Comparison of ENCODE assay signal across 1 cellular context in genomic region chr6:32255212-32256153, GRCh38.
TF ChIP-seq lines count a peak whose summit lies in the region.

No MANE protein-coding gene starts in this region.

TF ChIP-seq in K562, 482 proteins besides CTCF, POLR2A, EP300 and RAD21 (continued from another document and continues in another):
- TF ChIP-seq ZNF518B (CRISPR knock-in tag; IDR thresholded peaks at IDR 0.05) (no peak), MLX (CRISPR knock-in tag; conservative IDR thresholded peaks at IDR 0.05) (no peak), SMAD3 (CRISPR knock-in tag; conservative IDR thresholded peaks at IDR 0.05) (no peak), HIVEP1 (CRISPR knock-in tag; IDR thresholded peaks at IDR 0.05) (no peak), TRIM28 (IDR thresholded peaks at IDR 0.05) (no peak), SRSF1 (IDR thresholded peaks at IDR 0.05; ENCODE audit: low read depth, low read length) (no peak), SMARCA4 (IDR thresholded peaks at IDR 0.05) (peak; percentile 34; the same call in 1 of the 2 replicates), MCM7 (IDR thresholded peaks at IDR 0.05) (no peak), HMBOX1 (IDR thresholded peaks at IDR 0.05) (no peak), STAG1 (CRISPR knock-in tag; IDR thresholded peaks at IDR 0.05; ENCODE audit: borderline replicate concordance) (no peak), NONO (IDR thresholded peaks at IDR 0.05; ENCODE audit: low read depth in 2 of 2, low read length in 1 of 2) (no peak), NUFIP1 (IDR thresholded peaks at IDR 0.05; ENCODE audit: partially characterized antibody) (no peak), ZBTB7A (IDR thresholded peaks at IDR 0.05; ENCODE audit: borderline replicate concordance, control insufficient read depth, low read depth, low read length) (peak; percentile 93), ELF4 (CRISPR knock-in tag; IDR thresholded peaks at IDR 0.05) (no peak), MBD1 (CRISPR knock-in tag; IDR thresholded peaks at IDR 0.05) (no peak), ZNF324 (CRISPR knock-in tag; IDR thresholded peaks at IDR 0.05) (no peak), HDAC3 (IDR thresholded peaks at IDR 0.05; ENCODE audit: borderline replicate concordance, partially characterized antibody) (no peak), ZNF316 (IDR thresholded peaks at IDR 0.05) (no peak), ZNF124 (CRISPR knock-in tag; IDR thresholded peaks at IDR 0.05) (no peak), GATA2 (CRISPR knock-in tag; IDR thresholded peaks at IDR 0.05) (0 out of 2 replicates have a peak, but pooled peaks have one; percentile 24), CBFB (CRISPR knock-in tag; IDR thresholded peaks at IDR 0.05) (peak; percentile 68; the same call in 1 of the 2 replicates), L3MBTL2 (IDR thresholded peaks at IDR 0.05) (peak; percentile 63), MAFG (tag; conservative IDR thresholded peaks at IDR 0.05) (no peak), NKRF (IDR thresholded peaks at IDR 0.05; ENCODE audit: borderline replicate concordance) (no peak), ZSCAN32 (CRISPR knock-in tag; IDR thresholded peaks at IDR 0.05) (no peak), EWSR1 (IDR thresholded peaks at IDR 0.05; ENCODE audit: borderline replicate concordance, low read depth, partially characterized antibody) (no peak), ZBTB5 (IDR thresholded peaks at IDR 0.05) (no peak), ZNF277 (CRISPR knock-in tag; IDR thresholded peaks at IDR 0.05; ENCODE audit: borderline replicate concordance) (no peak), GABPB1 (CRISPR knock-in tag; IDR thresholded peaks at IDR 0.05) (peak; percentile 42; the same call in 1 of the 2 replicates), NFE2 (IDR thresholded peaks at IDR 0.05; ENCODE audit: low read depth) (peak; percentile 40), BMI1 (IDR thresholded peaks at IDR 0.05; ENCODE audit: low read length) (no peak), ZNF589 (CRISPR knock-in tag; IDR thresholded peaks at IDR 0.05; ENCODE audit: low read depth) (peak; percentile 84; the same call in 1 of the 2 replicates), ZNF695 (CRISPR knock-in tag; IDR thresholded peaks at IDR 0.05) (no peak), ZFX (CRISPR knock-in tag; IDR thresholded peaks at IDR 0.05) (no peak), ZNF263 (CRISPR knock-in tag; IDR thresholded peaks at IDR 0.05; ENCODE audit: borderline replicate concordance) (0 out of 2 replicates have a peak, but pooled peaks have one; percentile 46)
- TF ChIP-seq, protein P1, sequence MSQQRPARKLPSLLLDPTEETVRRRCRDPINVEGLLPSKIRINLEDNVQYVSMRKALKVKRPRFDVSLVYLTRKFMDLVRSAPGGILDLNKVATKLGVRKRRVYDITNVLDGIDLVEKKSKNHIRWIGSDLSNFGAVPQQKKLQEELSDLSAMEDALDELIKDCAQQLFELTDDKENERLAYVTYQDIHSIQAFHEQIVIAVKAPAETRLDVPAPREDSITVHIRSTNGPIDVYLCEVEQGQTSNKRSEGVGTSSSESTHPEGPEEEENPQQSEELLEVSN (IDR thresholded peaks at IDR 0.05; ENCODE audit: borderline replicate concordance in 1 of 2, extremely low read depth in 1 of 2, insufficient read depth in 1 of 2, insufficient read length in 1 of 2, low read depth in 1 of 2, low read length in 1 of 2, poor library complexity in 1 of 2, severe bottlenecking in 1 of 2): peak; percentile 25 to 87
- TF ChIP-seq, protein P2, sequence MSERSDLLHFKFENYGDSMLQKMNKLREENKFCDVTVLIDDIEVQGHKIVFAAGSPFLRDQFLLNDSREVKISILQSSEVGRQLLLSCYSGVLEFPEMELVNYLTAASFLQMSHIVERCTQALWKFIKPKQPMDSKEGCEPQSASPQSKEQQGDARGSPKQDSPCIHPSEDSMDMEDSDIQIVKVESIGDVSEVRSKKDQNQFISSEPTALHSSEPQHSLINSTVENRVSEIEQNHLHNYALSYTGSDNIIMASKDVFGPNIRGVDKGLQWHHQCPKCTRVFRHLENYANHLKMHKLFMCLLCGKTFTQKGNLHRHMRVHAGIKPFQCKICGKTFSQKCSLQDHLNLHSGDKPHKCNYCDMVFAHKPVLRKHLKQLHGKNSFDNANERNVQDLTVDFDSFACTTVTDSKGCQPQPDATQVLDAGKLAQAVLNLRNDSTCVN (CRISPR knock-in tag; IDR thresholded peaks at IDR 0.05): no peak
- TF ChIP-seq, protein P3, sequence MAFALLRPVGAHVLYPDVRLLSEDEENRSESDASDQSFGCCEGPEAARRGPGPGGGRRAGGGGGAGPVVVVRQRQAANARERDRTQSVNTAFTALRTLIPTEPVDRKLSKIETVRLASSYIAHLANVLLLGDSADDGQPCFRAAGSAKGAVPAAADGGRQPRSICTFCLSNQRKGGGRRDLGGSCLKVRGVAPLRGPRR (CRISPR knock-in tag; IDR thresholded peaks at IDR 0.05): no peak
- TF ChIP-seq, protein P4, sequence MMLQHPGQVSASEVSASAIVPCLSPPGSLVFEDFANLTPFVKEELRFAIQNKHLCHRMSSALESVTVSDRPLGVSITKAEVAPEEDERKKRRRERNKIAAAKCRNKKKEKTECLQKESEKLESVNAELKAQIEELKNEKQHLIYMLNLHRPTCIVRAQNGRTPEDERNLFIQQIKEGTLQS (IDR thresholded peaks at IDR 0.05): peak; percentile 80
- TF ChIP-seq, protein P4 (CRISPR knock-in tag; conservative IDR thresholded peaks at IDR 0.05): 0 out of 2 replicates have a peak, but pooled peaks have one; percentile 16
- TF ChIP-seq, protein P5, sequence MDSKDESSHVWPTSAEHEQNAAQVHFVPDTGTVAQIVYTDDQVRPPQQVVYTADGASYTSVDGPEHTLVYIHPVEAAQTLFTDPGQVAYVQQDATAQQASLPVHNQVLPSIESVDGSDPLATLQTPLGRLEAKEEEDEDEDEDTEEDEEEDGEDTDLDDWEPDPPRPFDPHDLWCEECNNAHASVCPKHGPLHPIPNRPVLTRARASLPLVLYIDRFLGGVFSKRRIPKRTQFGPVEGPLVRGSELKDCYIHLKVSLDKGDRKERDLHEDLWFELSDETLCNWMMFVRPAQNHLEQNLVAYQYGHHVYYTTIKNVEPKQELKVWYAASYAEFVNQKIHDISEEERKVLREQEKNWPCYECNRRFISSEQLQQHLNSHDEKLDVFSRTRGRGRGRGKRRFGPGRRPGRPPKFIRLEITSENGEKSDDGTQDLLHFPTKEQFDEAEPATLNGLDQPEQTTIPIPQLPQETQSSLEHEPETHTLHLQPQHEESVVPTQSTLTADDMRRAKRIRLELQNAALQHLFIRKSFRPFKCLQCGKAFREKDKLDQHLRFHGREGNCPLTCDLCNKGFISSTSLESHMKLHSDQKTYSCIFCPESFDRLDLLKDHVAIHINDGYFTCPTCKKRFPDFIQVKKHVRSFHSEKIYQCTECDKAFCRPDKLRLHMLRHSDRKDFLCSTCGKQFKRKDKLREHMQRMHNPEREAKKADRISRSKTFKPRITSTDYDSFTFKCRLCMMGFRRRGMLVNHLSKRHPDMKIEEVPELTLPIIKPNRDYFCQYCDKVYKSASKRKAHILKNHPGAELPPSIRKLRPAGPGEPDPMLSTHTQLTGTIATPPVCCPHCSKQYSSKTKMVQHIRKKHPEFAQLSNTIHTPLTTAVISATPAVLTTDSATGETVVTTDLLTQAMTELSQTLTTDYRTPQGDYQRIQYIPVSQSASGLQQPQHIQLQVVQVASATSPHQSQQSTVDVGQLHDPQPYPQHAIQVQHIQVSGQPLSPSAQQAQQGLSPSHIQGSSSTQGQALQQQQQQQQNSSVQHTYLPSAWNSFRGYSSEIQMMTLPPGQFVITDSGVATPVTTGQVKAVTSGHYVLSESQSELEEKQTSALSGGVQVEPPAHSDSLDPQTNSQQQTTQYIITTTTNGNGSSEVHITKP (IDR thresholded peaks at IDR 0.05; ENCODE audit: partially characterized antibody): peak; percentile 9
- TF ChIP-seq, protein P6, sequence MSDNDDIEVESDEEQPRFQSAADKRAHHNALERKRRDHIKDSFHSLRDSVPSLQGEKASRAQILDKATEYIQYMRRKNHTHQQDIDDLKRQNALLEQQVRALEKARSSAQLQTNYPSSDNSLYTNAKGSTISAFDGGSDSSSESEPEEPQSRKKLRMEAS (CRISPR knock-in tag; IDR thresholded peaks at IDR 0.05): no peak
